1 cellular context compared by ENCODE assay signal in the genomic region with DNA sequence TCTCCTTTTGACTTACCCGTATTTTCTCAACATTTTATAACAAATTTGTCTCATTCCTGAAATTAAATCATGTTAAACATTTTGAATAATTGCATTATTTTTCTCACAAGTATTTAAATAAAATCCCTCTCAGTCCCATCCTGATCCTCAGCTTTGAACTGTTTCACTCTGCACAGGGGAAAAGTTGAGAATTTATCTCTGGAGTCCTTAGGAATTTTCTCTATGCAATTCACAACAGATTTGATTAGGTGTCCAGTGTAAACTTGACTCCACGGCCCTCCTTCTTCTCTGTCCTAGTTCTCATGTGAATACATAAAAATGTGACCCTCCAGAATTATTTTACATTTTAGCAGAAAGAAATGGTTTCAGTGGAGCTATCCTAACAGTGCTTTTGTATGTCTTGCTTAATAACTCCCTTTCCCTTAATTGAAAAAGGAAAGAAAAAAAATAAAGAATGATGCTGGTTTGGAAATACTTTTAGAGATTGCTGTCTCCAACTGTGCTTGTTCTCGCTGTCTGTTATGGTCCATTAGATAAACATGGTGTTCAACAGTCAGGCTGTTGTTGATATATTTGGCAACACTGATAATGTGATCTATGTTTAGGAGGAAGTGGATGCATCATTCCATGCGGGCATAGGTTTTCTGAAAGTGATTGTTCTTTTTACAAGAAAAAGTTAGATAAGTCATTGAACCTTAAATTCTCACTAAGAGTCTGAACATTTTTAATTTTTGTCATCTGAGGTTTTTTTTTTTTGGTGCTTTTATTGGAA.
TF ChIP-seq lines count a peak whose summit lies in the region.

No MANE protein-coding gene starts in this region.

TF ChIP-seq in K562, 482 proteins besides CTCF, POLR2A, EP300 and RAD21 (continued from another document and continues in another):
- TF ChIP-seq, protein P1, sequence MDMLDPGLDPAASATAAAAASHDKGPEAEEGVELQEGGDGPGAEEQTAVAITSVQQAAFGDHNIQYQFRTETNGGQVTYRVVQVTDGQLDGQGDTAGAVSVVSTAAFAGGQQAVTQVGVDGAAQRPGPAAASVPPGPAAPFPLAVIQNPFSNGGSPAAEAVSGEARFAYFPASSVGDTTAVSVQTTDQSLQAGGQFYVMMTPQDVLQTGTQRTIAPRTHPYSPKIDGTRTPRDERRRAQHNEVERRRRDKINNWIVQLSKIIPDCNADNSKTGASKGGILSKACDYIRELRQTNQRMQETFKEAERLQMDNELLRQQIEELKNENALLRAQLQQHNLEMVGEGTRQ (CRISPR knock-in tag; IDR thresholded peaks at IDR 0.05), result no peak
- no peak for TF ChIP-seq ZNF778 (CRISPR knock-in tag; IDR thresholded peaks at IDR 0.05)
- no peak for TF ChIP-seq ESRRB (CRISPR knock-in tag; IDR thresholded peaks at IDR 0.05; ENCODE audit: borderline replicate concordance)
- TF ChIP-seq, protein P2, sequence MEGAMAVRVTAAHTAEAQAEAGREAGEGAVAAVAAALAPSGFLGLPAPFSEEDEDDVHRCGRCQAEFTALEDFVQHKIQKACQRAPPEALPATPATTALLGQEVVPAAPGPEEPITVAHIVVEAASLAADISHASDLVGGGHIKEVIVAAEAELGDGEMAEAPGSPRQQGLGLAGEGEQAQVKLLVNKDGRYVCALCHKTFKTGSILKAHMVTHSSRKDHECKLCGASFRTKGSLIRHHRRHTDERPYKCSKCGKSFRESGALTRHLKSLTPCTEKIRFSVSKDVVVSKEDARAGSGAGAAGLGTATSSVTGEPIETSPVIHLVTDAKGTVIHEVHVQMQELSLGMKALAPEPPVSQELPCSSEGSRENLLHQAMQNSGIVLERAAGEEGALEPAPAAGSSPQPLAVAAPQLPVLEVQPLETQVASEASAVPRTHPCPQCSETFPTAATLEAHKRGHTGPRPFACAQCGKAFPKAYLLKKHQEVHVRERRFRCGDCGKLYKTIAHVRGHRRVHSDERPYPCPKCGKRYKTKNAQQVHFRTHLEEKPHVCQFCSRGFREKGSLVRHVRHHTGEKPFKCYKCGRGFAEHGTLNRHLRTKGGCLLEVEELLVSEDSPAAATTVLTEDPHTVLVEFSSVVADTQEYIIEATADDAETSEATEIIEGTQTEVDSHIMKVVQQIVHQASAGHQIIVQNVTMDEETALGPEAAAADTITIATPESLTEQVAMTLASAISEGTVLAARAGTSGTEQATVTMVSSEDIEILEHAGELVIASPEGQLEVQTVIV (CRISPR knock-in tag; IDR thresholded peaks at IDR 0.05; ENCODE audit: borderline replicate concordance), result no peak
- no peak for TF ChIP-seq TBP (optimal IDR thresholded peaks at IDR 0.05; ENCODE audit: low read depth, low read length)
- TF ChIP-seq, protein P3, sequence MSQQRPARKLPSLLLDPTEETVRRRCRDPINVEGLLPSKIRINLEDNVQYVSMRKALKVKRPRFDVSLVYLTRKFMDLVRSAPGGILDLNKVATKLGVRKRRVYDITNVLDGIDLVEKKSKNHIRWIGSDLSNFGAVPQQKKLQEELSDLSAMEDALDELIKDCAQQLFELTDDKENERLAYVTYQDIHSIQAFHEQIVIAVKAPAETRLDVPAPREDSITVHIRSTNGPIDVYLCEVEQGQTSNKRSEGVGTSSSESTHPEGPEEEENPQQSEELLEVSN (IDR thresholded peaks at IDR 0.05; ENCODE audit: borderline replicate concordance in 1 of 2, extremely low read depth in 1 of 2, insufficient read depth in 1 of 2, insufficient read length in 1 of 2, low read depth in 1 of 2, low read length in 1 of 2, poor library complexity in 1 of 2, severe bottlenecking in 1 of 2), result no peak
- TF ChIP-seq, protein P4, sequence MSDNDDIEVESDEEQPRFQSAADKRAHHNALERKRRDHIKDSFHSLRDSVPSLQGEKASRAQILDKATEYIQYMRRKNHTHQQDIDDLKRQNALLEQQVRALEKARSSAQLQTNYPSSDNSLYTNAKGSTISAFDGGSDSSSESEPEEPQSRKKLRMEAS (CRISPR knock-in tag; IDR thresholded peaks at IDR 0.05), result no peak
- TF ChIP-seq, protein P5, sequence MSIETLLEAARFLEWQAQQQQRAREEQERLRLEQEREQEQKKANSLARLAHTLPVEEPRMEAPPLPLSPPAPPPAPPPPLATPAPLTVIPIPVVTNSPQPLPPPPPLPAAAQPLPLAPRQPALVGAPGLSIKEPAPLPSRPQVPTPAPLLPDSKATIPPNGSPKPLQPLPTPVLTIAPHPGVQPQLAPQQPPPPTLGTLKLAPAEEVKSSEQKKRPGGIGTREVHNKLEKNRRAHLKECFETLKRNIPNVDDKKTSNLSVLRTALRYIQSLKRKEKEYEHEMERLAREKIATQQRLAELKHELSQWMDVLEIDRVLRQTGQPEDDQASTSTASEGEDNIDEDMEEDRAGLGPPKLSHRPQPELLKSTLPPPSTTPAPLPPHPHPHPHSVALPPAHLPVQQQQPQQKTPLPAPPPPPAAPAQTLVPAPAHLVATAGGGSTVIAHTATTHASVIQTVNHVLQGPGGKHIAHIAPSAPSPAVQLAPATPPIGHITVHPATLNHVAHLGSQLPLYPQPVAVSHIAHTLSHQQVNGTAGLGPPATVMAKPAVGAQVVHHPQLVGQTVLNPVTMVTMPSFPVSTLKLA (conservative IDR thresholded peaks at IDR 0.05), result peak; percentile 19 to 48; a peak in 3 of 4 replicates
- TF ChIP-seq RBBP5 (IDR thresholded peaks at IDR 0.05; ENCODE audit: borderline replicate concordance, insufficient read depth, low read length, poor library complexity, severe bottlenecking), result no peak
- TF ChIP-seq, protein P6, sequence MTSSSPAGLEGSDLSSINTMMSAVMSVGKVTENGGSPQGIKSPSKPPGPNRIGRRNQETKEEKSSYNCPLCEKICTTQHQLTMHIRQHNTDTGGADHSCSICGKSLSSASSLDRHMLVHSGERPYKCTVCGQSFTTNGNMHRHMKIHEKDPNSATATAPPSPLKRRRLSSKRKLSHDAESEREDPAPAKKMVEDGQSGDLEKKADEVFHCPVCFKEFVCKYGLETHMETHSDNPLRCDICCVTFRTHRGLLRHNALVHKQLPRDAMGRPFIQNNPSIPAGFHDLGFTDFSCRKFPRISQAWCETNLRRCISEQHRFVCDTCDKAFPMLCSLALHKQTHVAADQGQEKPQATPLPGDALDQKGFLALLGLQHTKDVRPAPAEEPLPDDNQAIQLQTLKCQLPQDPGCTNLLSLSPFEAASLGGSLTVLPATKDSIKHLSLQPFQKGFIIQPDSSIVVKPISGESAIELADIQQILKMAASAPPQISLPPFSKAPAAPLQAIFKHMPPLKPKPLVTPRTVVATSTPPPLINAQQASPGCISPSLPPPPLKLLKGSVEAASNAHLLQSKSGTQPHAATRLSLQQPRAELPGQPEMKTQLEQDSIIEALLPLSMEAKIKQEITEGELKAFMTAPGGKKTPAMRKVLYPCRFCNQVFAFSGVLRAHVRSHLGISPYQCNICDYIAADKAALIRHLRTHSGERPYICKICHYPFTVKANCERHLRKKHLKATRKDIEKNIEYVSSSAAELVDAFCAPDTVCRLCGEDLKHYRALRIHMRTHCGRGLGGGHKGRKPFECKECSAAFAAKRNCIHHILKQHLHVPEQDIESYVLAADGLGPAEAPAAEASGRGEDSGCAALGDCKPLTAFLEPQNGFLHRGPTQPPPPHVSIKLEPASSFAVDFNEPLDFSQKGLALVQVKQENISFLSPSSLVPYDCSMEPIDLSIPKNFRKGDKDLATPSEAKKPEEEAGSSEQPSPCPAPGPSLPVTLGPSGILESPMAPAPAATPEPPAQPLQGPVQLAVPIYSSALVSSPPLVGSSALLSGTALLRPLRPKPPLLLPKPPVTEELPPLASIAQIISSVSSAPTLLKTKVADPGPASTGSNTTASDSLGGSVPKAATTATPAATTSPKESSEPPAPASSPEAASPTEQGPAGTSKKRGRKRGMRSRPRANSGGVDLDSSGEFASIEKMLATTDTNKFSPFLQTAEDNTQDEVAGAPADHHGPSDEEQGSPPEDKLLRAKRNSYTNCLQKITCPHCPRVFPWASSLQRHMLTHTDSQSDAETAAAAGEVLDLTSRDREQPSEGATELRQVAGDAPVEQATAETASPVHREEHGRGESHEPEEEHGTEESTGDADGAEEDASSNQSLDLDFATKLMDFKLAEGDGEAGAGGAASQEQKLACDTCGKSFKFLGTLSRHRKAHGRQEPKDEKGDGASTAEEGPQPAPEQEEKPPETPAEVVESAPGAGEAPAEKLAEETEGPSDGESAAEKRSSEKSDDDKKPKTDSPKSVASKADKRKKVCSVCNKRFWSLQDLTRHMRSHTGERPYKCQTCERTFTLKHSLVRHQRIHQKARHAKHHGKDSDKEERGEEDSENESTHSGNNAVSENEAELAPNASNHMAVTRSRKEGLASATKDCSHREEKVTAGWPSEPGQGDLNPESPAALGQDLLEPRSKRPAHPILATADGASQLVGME (CRISPR knock-in tag; IDR thresholded peaks at IDR 0.05), result no peak
- TF ChIP-seq, protein P7, sequence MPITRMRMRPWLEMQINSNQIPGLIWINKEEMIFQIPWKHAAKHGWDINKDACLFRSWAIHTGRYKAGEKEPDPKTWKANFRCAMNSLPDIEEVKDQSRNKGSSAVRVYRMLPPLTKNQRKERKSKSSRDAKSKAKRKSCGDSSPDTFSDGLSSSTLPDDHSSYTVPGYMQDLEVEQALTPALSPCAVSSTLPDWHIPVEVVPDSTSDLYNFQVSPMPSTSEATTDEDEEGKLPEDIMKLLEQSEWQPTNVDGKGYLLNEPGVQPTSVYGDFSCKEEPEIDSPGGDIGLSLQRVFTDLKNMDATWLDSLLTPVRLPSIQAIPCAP (CRISPR knock-in tag; IDR thresholded peaks at IDR 0.05; ENCODE audit: borderline replicate concordance), result no peak
- TF ChIP-seq RBM15 (IDR thresholded peaks at IDR 0.05; ENCODE audit: insufficient read depth, low read length), result no peak
- no peak for TF ChIP-seq ETV6 (IDR thresholded peaks at IDR 0.05; ENCODE audit: borderline replicate concordance in 1 of 2, low read depth in 2 of 2, low read length in 1 of 2)
- no peak for TF ChIP-seq ETV6 (CRISPR knock-in tag; IDR thresholded peaks at IDR 0.05; ENCODE audit: borderline replicate concordance)
- peak; percentile 76 for TF ChIP-seq TCF3 (CRISPR knock-in tag; IDR thresholded peaks at IDR 0.05)
- TF ChIP-seq MYC (IDR thresholded peaks at IDR 0.05; ENCODE audit: low read depth, low read length), result no peak
- TF ChIP-seq MYC (CRISPR knock-in tag; IDR thresholded peaks at IDR 0.05; ENCODE audit: borderline replicate concordance, low read depth), result no peak
- TF ChIP-seq, protein P8, sequence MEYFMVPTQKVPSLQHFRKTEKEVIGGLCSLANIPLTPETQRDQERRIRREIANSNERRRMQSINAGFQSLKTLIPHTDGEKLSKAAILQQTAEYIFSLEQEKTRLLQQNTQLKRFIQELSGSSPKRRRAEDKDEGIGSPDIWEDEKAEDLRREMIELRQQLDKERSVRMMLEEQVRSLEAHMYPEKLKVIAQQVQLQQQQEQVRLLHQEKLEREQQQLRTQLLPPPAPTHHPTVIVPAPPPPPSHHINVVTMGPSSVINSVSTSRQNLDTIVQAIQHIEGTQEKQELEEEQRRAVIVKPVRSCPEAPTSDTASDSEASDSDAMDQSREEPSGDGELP (CRISPR knock-in tag; IDR thresholded peaks at IDR 0.05; ENCODE audit: borderline replicate concordance), result no peak
- no peak for TF ChIP-seq SAFB (IDR thresholded peaks at IDR 0.05; ENCODE audit: borderline replicate concordance, low read depth, low read length)
- no peak for TF ChIP-seq THRAP3 (IDR thresholded peaks at IDR 0.05; ENCODE audit: borderline replicate concordance)
- no peak for TF ChIP-seq RBM39 (optimal IDR thresholded peaks at IDR 0.05; ENCODE audit: low read depth, low read length)
- TF ChIP-seq ZZZ3 (IDR thresholded peaks at IDR 0.05), result no peak
- TF ChIP-seq ZNF589 (CRISPR knock-in tag; IDR thresholded peaks at IDR 0.05; ENCODE audit: low read depth), result no peak
- TF ChIP-seq, protein P9, sequence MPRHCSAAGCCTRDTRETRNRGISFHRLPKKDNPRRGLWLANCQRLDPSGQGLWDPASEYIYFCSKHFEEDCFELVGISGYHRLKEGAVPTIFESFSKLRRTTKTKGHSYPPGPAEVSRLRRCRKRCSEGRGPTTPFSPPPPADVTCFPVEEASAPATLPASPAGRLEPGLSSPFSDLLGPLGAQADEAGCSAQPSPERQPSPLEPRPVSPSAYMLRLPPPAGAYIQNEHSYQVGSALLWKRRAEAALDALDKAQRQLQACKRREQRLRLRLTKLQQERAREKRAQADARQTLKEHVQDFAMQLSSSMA (CRISPR knock-in tag; IDR thresholded peaks at IDR 0.05), result no peak
- no peak for TF ChIP-seq ZNF431 (CRISPR knock-in tag; IDR thresholded peaks at IDR 0.05)
- TF ChIP-seq ZNF224 (CRISPR knock-in tag; IDR thresholded peaks at IDR 0.05), result no peak
- TF ChIP-seq, protein P10, sequence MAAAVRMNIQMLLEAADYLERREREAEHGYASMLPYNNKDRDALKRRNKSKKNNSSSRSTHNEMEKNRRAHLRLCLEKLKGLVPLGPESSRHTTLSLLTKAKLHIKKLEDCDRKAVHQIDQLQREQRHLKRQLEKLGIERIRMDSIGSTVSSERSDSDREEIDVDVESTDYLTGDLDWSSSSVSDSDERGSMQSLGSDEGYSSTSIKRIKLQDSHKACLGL (CRISPR knock-in tag; IDR thresholded peaks at IDR 0.05; ENCODE audit: borderline replicate concordance, poor library complexity, severe bottlenecking), result no peak
- TF ChIP-seq NR2C2 (CRISPR knock-in tag; IDR thresholded peaks at IDR 0.05), result no peak
- no peak for TF ChIP-seq NR2C2 (tag; IDR thresholded peaks at IDR 0.05)
- TF ChIP-seq, protein P11, sequence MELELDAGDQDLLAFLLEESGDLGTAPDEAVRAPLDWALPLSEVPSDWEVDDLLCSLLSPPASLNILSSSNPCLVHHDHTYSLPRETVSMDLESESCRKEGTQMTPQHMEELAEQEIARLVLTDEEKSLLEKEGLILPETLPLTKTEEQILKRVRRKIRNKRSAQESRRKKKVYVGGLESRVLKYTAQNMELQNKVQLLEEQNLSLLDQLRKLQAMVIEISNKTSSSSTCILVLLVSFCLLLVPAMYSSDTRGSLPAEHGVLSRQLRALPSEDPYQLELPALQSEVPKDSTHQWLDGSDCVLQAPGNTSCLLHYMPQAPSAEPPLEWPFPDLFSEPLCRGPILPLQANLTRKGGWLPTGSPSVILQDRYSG (tag; conservative IDR thresholded peaks at IDR 0.05; ENCODE audit: low read depth), result no peak
- TF ChIP-seq ZNF780A (CRISPR knock-in tag; IDR thresholded peaks at IDR 0.05), result no peak
- TF ChIP-seq SMAD3 (CRISPR knock-in tag; conservative IDR thresholded peaks at IDR 0.05), result no peak
- no peak for TF ChIP-seq ZNF717 (CRISPR knock-in tag; IDR thresholded peaks at IDR 0.05)
- TF ChIP-seq, protein P12, sequence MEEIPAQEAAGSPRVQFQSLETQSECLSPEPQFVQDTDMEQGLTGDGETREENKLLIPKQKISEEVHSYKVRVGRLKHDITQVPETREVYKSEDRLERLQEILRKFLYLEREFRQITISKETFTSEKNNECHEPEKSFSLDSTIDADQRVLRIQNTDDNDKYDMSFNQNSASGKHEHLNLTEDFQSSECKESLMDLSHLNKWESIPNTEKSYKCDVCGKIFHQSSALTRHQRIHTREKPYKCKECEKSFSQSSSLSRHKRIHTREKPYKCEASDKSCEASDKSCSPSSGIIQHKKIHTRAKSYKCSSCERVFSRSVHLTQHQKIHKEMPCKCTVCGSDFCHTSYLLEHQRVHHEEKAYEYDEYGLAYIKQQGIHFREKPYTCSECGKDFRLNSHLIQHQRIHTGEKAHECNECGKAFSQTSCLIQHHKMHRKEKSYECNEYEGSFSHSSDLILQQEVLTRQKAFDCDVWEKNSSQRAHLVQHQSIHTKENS (CRISPR knock-in tag; IDR thresholded peaks at IDR 0.05), result no peak
- no peak for TF ChIP-seq CCNT2 (IDR thresholded peaks at IDR 0.05; ENCODE audit: borderline replicate concordance, extremely low read depth, insufficient read length, low read depth, low read length)
- TF ChIP-seq NCOA4 (IDR thresholded peaks at IDR 0.05; ENCODE audit: partially characterized antibody), result no peak
